Comparison of ENCODE assay signal across 18 cellular contexts in the genomic region with DNA sequence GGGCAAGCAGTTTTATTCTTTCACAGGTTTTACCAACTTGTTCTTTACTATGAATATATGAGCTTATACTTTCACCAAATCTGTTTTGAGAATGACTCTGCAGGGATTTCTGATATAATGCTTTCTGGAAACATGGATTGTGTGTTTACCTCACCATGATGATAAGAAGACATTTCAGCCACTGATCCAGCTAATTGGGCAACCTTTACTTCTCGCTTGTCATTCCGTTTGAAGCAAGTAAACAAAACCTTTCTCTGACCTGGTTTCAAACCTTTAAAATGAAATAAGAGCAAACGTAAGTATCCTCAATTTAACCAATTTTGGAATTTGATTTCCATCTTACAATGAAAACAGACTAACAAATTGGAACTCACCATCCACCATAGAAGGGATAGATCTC. TPM values are rescaled to one million over a fixed set of nuclear protein-coding genes. Genes with fewer than 3 reads are reported as not detected.
DNase-seq lines count a peak whose midpoint lies in the region; ATAC-seq, FAIRE-seq and TF ChIP-seq lines count a peak whose summit lies in the region.
"Had no signal": no experiment of that assay in that cellular context is flagged by ENCODE, and none has a peak within 500 bp of the region (broad histone marks: within the 10 kb centered on the region; RNA-seq: fewer than 3 reads in every experiment).

No MANE protein-coding gene starts in this region.

- H3K27me3 ChIP-seq in liver (ENCODE audit: control insufficient read depth in 4 of 4, insufficient read depth in 4 of 4, low read length in 3 of 4) (no peaks in the 10 kb centered on the region), HepG2 (ENCODE audit: control insufficient read depth in 1 of 2, insufficient read depth in 2 of 2, low read length in 2 of 2) (no peaks in the 10 kb centered on the region), Loucy (ENCODE audit: insufficient read depth, low read length, poor library complexity, severe bottlenecking) (no peaks in the 10 kb centered on the region), hepatocyte (no peaks in the 10 kb centered on the region), adrenal gland (no peaks in the 10 kb centered on the region)
- H3K27me3 ChIP-seq in naive thymus-derived CD4-positive, alpha-beta T cell (ENCODE audit: control insufficient read depth in 2 of 2, insufficient read depth in 2 of 2, low read length in 2 of 2), result no peaks in the 10 kb centered on the region

- H3K4me2 ChIP-seq in HepG2 (ENCODE audit: low read depth, low read length), result no peak overlapping the region
- peak overlapping the region; percentile 0 for H3K4me2 ChIP-seq in Loucy (ENCODE audit: low read depth, low read length, poor library complexity, severe bottlenecking)
- no peak overlapping the region for H3K4me2 ChIP-seq in hepatocyte

- intact Hi-C loops in HepG2 (cut with micrococcal nuclease; ENCODE audit: unreplicated experiment) (no loop called here), adrenal gland (cut with DNase I) (no loop called here)
- intact Hi-C loops in naive thymus-derived CD4-positive, alpha-beta T cell (cut with micrococcal nuclease), result loop anchor here in 1 of 2 donors (5.0 kb wide), 1 partner anchor 38 kb away; the partner anchor contains the start of gene IGFBP4

- FAIRE-seq in HepG2 (lab: Jason Lieb, UNC), result no peak
- FAIRE-seq: GM19239 had no signal

- no TSS peak for BruUV-seq in HepG2 (replicated peaks; lab: Mats Ljungman, UMichigan)

- TF ChIP-seq RAD21 in liver (IDR thresholded peaks at IDR 0.05) (peak in 1 of 2 donors; percentile 14), HepG2 (CRISPR knock-in tag; IDR thresholded peaks at IDR 0.05) (no peak)

- peaks cover 7 to 39% (median 23%) of the 10 kb centered on the region in 7 donors for H3K4me1 Mint-ChIP-seq in naive thymus-derived CD4-positive, alpha-beta T cell
- H3K4me1 Mint-ChIP-seq: H9 had no signal

- no peak overlapping the region for H3K4me3 ChIP-seq in liver (ENCODE audit: low read depth in 1 of 3, low read length in 3 of 3)
- H3K4me3 ChIP-seq in HepG2 (replicated peaks in 1 of 3; ENCODE audit: insufficient read depth in 1 of 3, low read depth in 2 of 3, low read length in 3 of 3), result no peak overlapping the region
- no peak overlapping the region for H3K4me3 ChIP-seq in Loucy (ENCODE audit: low read length, poor library complexity, severe bottlenecking)
- no peak overlapping the region for H3K4me3 ChIP-seq in hepatocyte
- H3K4me3 ChIP-seq in adrenal gland, result no peak overlapping the region
- H3K4me3 ChIP-seq in naive thymus-derived CD4-positive, alpha-beta T cell (ENCODE audit: low read length), result no peak overlapping the region

- TF ChIP-seq POLR2A in HepG2 (IDR thresholded peaks at IDR 0.05; ENCODE audit: insufficient read depth in 1 of 2, low read depth in 2 of 2, low read length in 2 of 2) (no peak), adrenal gland (IDR thresholded peaks at IDR 0.05) (no peak)

- in situ Hi-C loops in HepG2 (cut with HindIII; ENCODE audit: extremely low pct_ligation_motif_present, low pct_unique_long_range_greater_than_20kb), result no loop called here

- TF ChIP-seq CTCF in liver (IDR thresholded peaks at IDR 0.05; ENCODE audit: low read depth, low read length, missing input control), result no peak
- no peak for TF ChIP-seq CTCF in HepG2 (CRISPR knock-in tag; IDR thresholded peaks at IDR 0.05)
- TF ChIP-seq CTCF in Loucy (conservative IDR thresholded peaks at IDR 0.05; ENCODE audit: low read length), result no peak
- no peak for TF ChIP-seq CTCF in hepatocyte (IDR thresholded peaks at IDR 0.05; ENCODE audit: poor library complexity)
- TF ChIP-seq CTCF in adrenal gland (IDR thresholded peaks at IDR 0.05), result no peak

- H3K27ac ChIP-seq in liver (ENCODE audit: low read depth in 1 of 2, low read length in 2 of 2), result no peak overlapping the region
- H3K27ac ChIP-seq in HepG2 (ENCODE audit: extremely low read length, insufficient read depth, low read length), result no peak overlapping the region
- no peak overlapping the region for H3K27ac ChIP-seq in hepatocyte
- no peak overlapping the region for H3K27ac ChIP-seq in adrenal gland
- no peak overlapping the region for H3K27ac ChIP-seq in naive thymus-derived CD4-positive, alpha-beta T cell (ENCODE audit: low read depth, low read length)
- H3K27ac ChIP-seq: RWPE1 had no signal

- H3K79me2 ChIP-seq in HepG2 (ENCODE audit: insufficient read depth, low read length) (peaks cover 3% of the 10 kb centered on the region), Loucy (ENCODE audit: insufficient read depth, low read length) (peaks cover 68% of the 10 kb centered on the region), hepatocyte (no peaks in the 10 kb centered on the region)

- H3K9me2 ChIP-seq in Loucy (replicated peaks; ENCODE audit: low read depth, low read length) (no peaks in the 10 kb centered on the region), hepatocyte (replicated peaks; ENCODE audit: insufficient read depth) (no peaks in the 10 kb centered on the region)

- no peak for DNase-seq in HepG2 (ENCODE audit: low spot score)
- DNase-seq in hepatocyte (ENCODE audit: low spot score), result no peak
- DNase-seq in adrenal gland, result no peak
- DNase-seq in naive thymus-derived CD4-positive, alpha-beta T cell, result no peak
- DNase-seq: ACHN, AML-193, H9, NCI-H1417 treated with DMSO at 0.1 percent for 48 hours, NCI-H1930, NCI-H446, NCI-H748 treated with DMSO at 0.1 percent for 48 hours had no signal

- H3K9me3 Mint-ChIP-seq in naive thymus-derived CD4-positive, alpha-beta T cell, result no peaks in the 10 kb centered on the region
- H3K9me3 Mint-ChIP-seq: H9 had no signal

- H3K4me3 Mint-ChIP-seq in naive thymus-derived CD4-positive, alpha-beta T cell, result peak overlapping the region in 1 of 10 donors; percentile 16
- H3K4me3 Mint-ChIP-seq: H9 had no signal

- peaks cover 4% of the 10 kb centered on the region; the same call in 1 of the 2 replicates for H3F3A ChIP-seq in Loucy (ENCODE audit: low read depth)

- H4K20me1 ChIP-seq in HepG2 (ENCODE audit: insufficient read depth, low read length) (no peaks in the 10 kb centered on the region; the same call in 1 of the 2 replicates), Loucy (ENCODE audit: insufficient read depth, low read length, poor library complexity, severe bottlenecking) (peaks cover 41% of the 10 kb centered on the region), hepatocyte (ENCODE audit: insufficient read depth, poor library complexity, severe bottlenecking) (no peaks in the 10 kb centered on the region)

- H3K9ac ChIP-seq in liver (ENCODE audit: low read depth in 1 of 2, low read length in 2 of 2) (no peak overlapping the region), HepG2 (ENCODE audit: insufficient read depth, low read depth, low read length) (no peak overlapping the region), Loucy (ENCODE audit: low read depth, low read length, poor library complexity, severe bottlenecking) (no peak overlapping the region)

- peaks cover 0 to 33% (median 0%) of the 10 kb centered on the region in 5 donors for H3K36me3 Mint-ChIP-seq in naive thymus-derived CD4-positive, alpha-beta T cell

- no peaks in the 10 kb centered on the region for H3K27me3 Mint-ChIP-seq in naive thymus-derived CD4-positive, alpha-beta T cell

- ATAC-seq in HepG2 (no peak), HG03565 (IDR thresholded peaks at IDR 0.05; ENCODE audit: unreplicated experiment) (no peak)
- ATAC-seq in naive thymus-derived CD4-positive, alpha-beta T cell, result no peak

- CTCF ChIA-PET in HepG2 (lab: Yijun Ruan, JAX; ENCODE audit: low intra/inter-chr PET ratio, low total read pairs), result no interaction called here
- CTCF ChIA-PET in naive thymus-derived CD4-positive, alpha-beta T cell (lab: Charles Lee), result interaction anchor here (1.1 to 2.5 kb wide), 2 partner anchors 13 to 128 kb away, joined by 5 to 8 read pairs; no protein-coding TSS in a partner anchor

- H3K4me1 ChIP-seq in liver (ENCODE audit: control insufficient read depth in 4 of 4, insufficient read depth in 4 of 4, low read length in 3 of 4), result peaks cover 0 to 8% (median 4%) of the 10 kb centered on the region in 4 donors
- H3K4me1 ChIP-seq in HepG2 (ENCODE audit: insufficient read depth, low read length), result no peaks in the 10 kb centered on the region
- peaks cover 6% of the 10 kb centered on the region for H3K4me1 ChIP-seq in Loucy (ENCODE audit: insufficient read depth, low read length, poor library complexity, severe bottlenecking)
- no peaks in the 10 kb centered on the region for H3K4me1 ChIP-seq in hepatocyte (ENCODE audit: insufficient read depth)
- no peaks in the 10 kb centered on the region for H3K4me1 ChIP-seq in adrenal gland (replicated peaks in 1 of 2)
- H3K4me1 ChIP-seq in naive thymus-derived CD4-positive, alpha-beta T cell (ENCODE audit: control insufficient read depth in 2 of 2, insufficient read depth in 2 of 2, low read length in 2 of 2), result no peaks in the 10 kb centered on the region

- POLR2A ChIA-PET in HepG2 (lab: Yijun Ruan, JAX), result no interaction called here
- POLR2A ChIA-PET in naive thymus-derived CD4-positive, alpha-beta T cell (lab: Charles Lee), result interaction anchor here (0.6 kb wide), 1 partner anchor 129 kb away, joined by 4 read pairs; no protein-coding TSS in a partner anchor

- WGBS in liver, result 44% methylated on average over 3 of the region's 3 CpGs
- WGBS in HepG2 (ENCODE audit: low lambda C conversion rate), result 95% methylated on average over 3 of the region's 3 CpGs
- 79% methylated on average over 3 of the region's 3 CpGs for WGBS in hepatocyte (ENCODE audit: low lambda C conversion rate, missing lambda C conversion rate)
- 83 to 90% (median 88%) methylated on average over 3 of the region's 3 CpGs for WGBS in adrenal gland, 4 donors

- H2AFZ ChIP-seq in HepG2 (ENCODE audit: low read length), result no peak overlapping the region
- no peak overlapping the region for H2AFZ ChIP-seq in Loucy (ENCODE audit: low read length)
- peak overlapping the region; percentile 28 for H2AFZ ChIP-seq in hepatocyte

- H3K9me3 ChIP-seq in liver (ENCODE audit: control insufficient read depth in 4 of 4, low read length in 3 of 4) (no peaks in the 10 kb centered on the region), HepG2 (ENCODE audit: low read length) (no peaks in the 10 kb centered on the region), Loucy (ENCODE audit: insufficient read depth, low read depth, low read length) (no peaks in the 10 kb centered on the region), hepatocyte (ENCODE audit: low read depth) (no peaks in the 10 kb centered on the region), adrenal gland (replicated peaks in 1 of 3) (no peaks in the 10 kb centered on the region)
- H3K9me3 ChIP-seq in naive thymus-derived CD4-positive, alpha-beta T cell (ENCODE audit: control insufficient read depth in 2 of 3, low read length in 3 of 3), result no peaks in the 10 kb centered on the region

- H3K36me3 ChIP-seq in liver (ENCODE audit: control insufficient read depth in 4 of 4, insufficient read depth in 3 of 4, low read depth in 1 of 4, low read length in 3 of 4), result no peaks in the 10 kb centered on the region
- peaks cover 22 to 90% of the 10 kb centered on the region in 2 experiments for H3K36me3 ChIP-seq in HepG2 (replicated peaks in 1 of 2; ENCODE audit: control insufficient read depth in 1 of 2, insufficient read depth in 2 of 2, low read length in 2 of 2)
- H3K36me3 ChIP-seq in Loucy (ENCODE audit: insufficient read depth, low read length), result peaks cover 93% of the 10 kb centered on the region
- H3K36me3 ChIP-seq in hepatocyte (replicated peaks; ENCODE audit: insufficient read depth, low read depth), result no peaks in the 10 kb centered on the region
- H3K36me3 ChIP-seq in adrenal gland (replicated peaks in 1 of 2), result no peaks in the 10 kb centered on the region
- no peaks in the 10 kb centered on the region for H3K36me3 ChIP-seq in naive thymus-derived CD4-positive, alpha-beta T cell (ENCODE audit: control insufficient read depth in 2 of 3, insufficient read depth in 3 of 3, low read length in 3 of 3)

- TF ChIP-seq EP300 in HepG2 (IDR thresholded peaks at IDR 0.05; ENCODE audit: low read depth in 2 of 2, low read length in 2 of 2) (no peak), HepG2 (CRISPR knock-in tag; IDR thresholded peaks at IDR 0.05; ENCODE audit: borderline replicate concordance) (no peak)

- H3K27ac Mint-ChIP-seq in naive thymus-derived CD4-positive, alpha-beta T cell, result peak overlapping the region in 1 of 9 donors; percentile 5

RNA-seq across cellular contexts. Expression of gene TOP2A, which starts 13.7 kb away (rescaled TPM):
- total RNA-seq in liver (100 to 1,000 TPM in 1 of 2 donors, under 1 TPM in 1; 0.08 to 102 TPM), HepG2 (2016; rRNA removed; fragmentation: Illumina TruSeq; extraction: Trizol) (327 and 614 TPM in 2 replicates), hepatocyte (36.9 and 37.4 TPM in 2 replicates), adrenal gland (1 to 10 TPM; 1.9 to 6.2 (median 3.9) TPM)
- polyA plus RNA-seq in liver (1 to 10 TPM; 1.9 to 5.2 TPM), HepG2 (2011; rRNA removed) (52.7 and 108 TPM in 2 replicates), hepatocyte (19.3 and 21.3 TPM in 2 replicates), adrenal gland (1 to 10 TPM in 2 of 3 donors, under 1 TPM in 1; 0.32 to 3.9 (median 1.2) TPM)
- 35.7 and 38.5 TPM in 2 replicates for total RNA-seq in HepG2 (2016; cell fraction: cytosol; rRNA removed; fragmentation: Illumina TruSeq; extraction: Trizol; ENCODE audit: low read depth)
- total RNA-seq in HepG2 (2016; cell fraction: insoluble cytoplasmic fraction; rRNA removed; fragmentation: Illumina TruSeq; extraction: Trizol), result 330 and 598 TPM in 2 replicates
- total RNA-seq in HepG2 (2016; cell fraction: membrane; rRNA removed; fragmentation: Illumina TruSeq; extraction: Trizol), result 112 and 128 TPM in 2 replicates
- 262 and 265 TPM in 2 replicates for total RNA-seq in HepG2 (2016; cell fraction: nucleus; rRNA removed; fragmentation: Illumina TruSeq; extraction: Trizol)
- polyA plus RNA-seq in HepG2 (2011; cell fraction: cytosol; rRNA removed), result 35.8 and 39.5 TPM in 2 replicates
- polyA plus RNA-seq in HepG2 (2011; cell fraction: nucleus; rRNA removed), result 38.5 and 46.3 TPM in 2 replicates
- polyA plus RNA-seq in HepG2 (2012), result 78.9 and 178 TPM in 2 replicates
- polyA plus RNA-seq in HepG2 (2016; cell fraction: cytosol; fragmentation: Illumina TruSeq; extraction: Trizol; ENCODE audit: low read depth), result 13.7 and 16.7 TPM in 2 replicates
- polyA plus RNA-seq in HepG2 (2016; cell fraction: insoluble cytoplasmic fraction; fragmentation: Illumina TruSeq; extraction: Trizol; ENCODE audit: low read depth), result 406 and 447 TPM in 2 replicates
- 56.7 and 60.4 TPM in 2 replicates for polyA plus RNA-seq in HepG2 (2016; cell fraction: membrane; fragmentation: Illumina TruSeq; extraction: Trizol; ENCODE audit: low read depth)
- 324 and 347 TPM in 2 replicates for polyA plus RNA-seq in HepG2 (2016; cell fraction: nucleus; fragmentation: Illumina TruSeq; extraction: Trizol; ENCODE audit: insufficient read depth, low read depth)
- polyA minus RNA-seq in HepG2 (2011; rRNA and poly(A)+ RNA removed; ENCODE audit: low replicate concordance), result 29.3 and 72.8 TPM in 2 replicates
- 58.4 and 82.8 TPM in 2 replicates for polyA minus RNA-seq in HepG2 (2011; cell fraction: cytosol; rRNA and poly(A)+ RNA removed)
- polyA minus RNA-seq in HepG2 (2011; cell fraction: nucleus; rRNA and poly(A)+ RNA removed), result 83.2 and 96.0 TPM in 2 replicates
- 100 to 1,000 TPM in 1 of 5 experiments, 1 to 10 TPM in 3, under 1 TPM in 1; 0.54 to 273 (median 1.2) TPM for total RNA-seq in naive thymus-derived CD4-positive, alpha-beta T cell
- polyA plus RNA-seq in naive thymus-derived CD4-positive, alpha-beta T cell, result not detected

RNA-seq across cellular contexts. Expression of gene IGFBP4, which starts 39.2 kb away (rescaled TPM):
- total RNA-seq in liver (100 to 1,000 TPM in 1 of 2 donors, 10 to 100 TPM in 1; 74.1 to 297 TPM), HepG2 (2016; rRNA removed; fragmentation: Illumina TruSeq; extraction: Trizol) (4.1 and 4.9 TPM in 2 replicates), hepatocyte (44.9 and 48.2 TPM in 2 replicates), adrenal gland (100 to 1,000 TPM; 185 to 458 (median 280) TPM)
- polyA plus RNA-seq in liver (100 to 1,000 TPM; 179 to 649 TPM), HepG2 (2011; rRNA removed) (43.6 and 49.0 TPM in 2 replicates), hepatocyte (149 and 183 TPM in 2 replicates), adrenal gland (100 to 1,000 TPM; 126 to 335 (median 276) TPM)
- total RNA-seq in HepG2 (2016; cell fraction: cytosol; rRNA removed; fragmentation: Illumina TruSeq; extraction: Trizol; ENCODE audit: low read depth), result 3.4 and 4.0 TPM in 2 replicates
- total RNA-seq in HepG2 (2016; cell fraction: insoluble cytoplasmic fraction; rRNA removed; fragmentation: Illumina TruSeq; extraction: Trizol), result 3.5 and 4.8 TPM in 2 replicates
- 10.9 and 13.2 TPM in 2 replicates for total RNA-seq in HepG2 (2016; cell fraction: membrane; rRNA removed; fragmentation: Illumina TruSeq; extraction: Trizol)
- total RNA-seq in HepG2 (2016; cell fraction: nucleus; rRNA removed; fragmentation: Illumina TruSeq; extraction: Trizol), result 10.1 and 10.9 TPM in 2 replicates
- 42.1 and 55.6 TPM in 2 replicates for polyA plus RNA-seq in HepG2 (2011; cell fraction: cytosol; rRNA removed)
- 26.0 and 26.1 TPM in 2 replicates for polyA plus RNA-seq in HepG2 (2011; cell fraction: nucleus; rRNA removed)
- 23.1 and 40.9 TPM in 2 replicates for polyA plus RNA-seq in HepG2 (2012)
- polyA plus RNA-seq in HepG2 (2016; cell fraction: cytosol; fragmentation: Illumina TruSeq; extraction: Trizol; ENCODE audit: low read depth), result 11.4 and 15.1 TPM in 2 replicates
- polyA plus RNA-seq in HepG2 (2016; cell fraction: insoluble cytoplasmic fraction; fragmentation: Illumina TruSeq; extraction: Trizol; ENCODE audit: low read depth), result 10.4 and 12.4 TPM in 2 replicates
- polyA plus RNA-seq in HepG2 (2016; cell fraction: membrane; fragmentation: Illumina TruSeq; extraction: Trizol; ENCODE audit: low read depth), result 18.8 and 25.1 TPM in 2 replicates
- 24.8 and 29.0 TPM in 2 replicates for polyA plus RNA-seq in HepG2 (2016; cell fraction: nucleus; fragmentation: Illumina TruSeq; extraction: Trizol; ENCODE audit: insufficient read depth, low read depth)
- polyA minus RNA-seq in HepG2 (2011; rRNA and poly(A)+ RNA removed; ENCODE audit: low replicate concordance), result 0.19 and 99.5 TPM in 2 replicates
- 36.8 and 40.1 TPM in 2 replicates for polyA minus RNA-seq in HepG2 (2011; cell fraction: cytosol; rRNA and poly(A)+ RNA removed)
- polyA minus RNA-seq in HepG2 (2011; cell fraction: nucleus; rRNA and poly(A)+ RNA removed), result 12.3 and 12.9 TPM in 2 replicates
- 100 to 1,000 TPM in 1 of 5 experiments, 1 to 10 TPM in 4; 1.5 to 116 (median 1.9) TPM for total RNA-seq in naive thymus-derived CD4-positive, alpha-beta T cell
- polyA plus RNA-seq in naive thymus-derived CD4-positive, alpha-beta T cell, result 1 to 10 TPM in 1 of 2 donors, under 1 TPM in 1; 0.45 to 1.0 TPM

RNA-seq across cellular contexts. Expression of gene GJD3, which starts 39.5 kb away (rescaled TPM):
- total RNA-seq in liver, result under 1 TPM; 0.47 to 0.59 TPM
- polyA plus RNA-seq in liver, result under 1 TPM in 1 of 2 donors, not detected in 1; 0.48 TPM
- total RNA-seq in HepG2 (2016; rRNA removed; fragmentation: Illumina TruSeq; extraction: Trizol), result not detected in 2 replicates
- not detected in 2 replicates for total RNA-seq in HepG2 (2016; cell fraction: cytosol; rRNA removed; fragmentation: Illumina TruSeq; extraction: Trizol; ENCODE audit: low read depth)
- not detected in 2 replicates for total RNA-seq in HepG2 (2016; cell fraction: insoluble cytoplasmic fraction; rRNA removed; fragmentation: Illumina TruSeq; extraction: Trizol)
- not detected in 2 replicates for total RNA-seq in HepG2 (2016; cell fraction: membrane; rRNA removed; fragmentation: Illumina TruSeq; extraction: Trizol)
- total RNA-seq in HepG2 (2016; cell fraction: nucleus; rRNA removed; fragmentation: Illumina TruSeq; extraction: Trizol), result not detected in 2 replicates
- polyA plus RNA-seq in HepG2 (2011; rRNA removed), result not detected in 2 replicates
- not detected in 2 replicates for polyA plus RNA-seq in HepG2 (2011; cell fraction: cytosol; rRNA removed)
- not detected in 2 replicates for polyA plus RNA-seq in HepG2 (2011; cell fraction: nucleus; rRNA removed)
- not detected in 2 replicates for polyA plus RNA-seq in HepG2 (2012)
- polyA plus RNA-seq in HepG2 (2016; cell fraction: cytosol; fragmentation: Illumina TruSeq; extraction: Trizol; ENCODE audit: low read depth), result not detected in 2 replicates
- polyA plus RNA-seq in HepG2 (2016; cell fraction: insoluble cytoplasmic fraction; fragmentation: Illumina TruSeq; extraction: Trizol; ENCODE audit: low read depth), result not detected in 2 replicates
- not detected in 2 replicates for polyA plus RNA-seq in HepG2 (2016; cell fraction: membrane; fragmentation: Illumina TruSeq; extraction: Trizol; ENCODE audit: low read depth)
- not detected in 2 replicates for polyA plus RNA-seq in HepG2 (2016; cell fraction: nucleus; fragmentation: Illumina TruSeq; extraction: Trizol; ENCODE audit: insufficient read depth, low read depth)
- not detected in 2 replicates for polyA minus RNA-seq in HepG2 (2011; rRNA and poly(A)+ RNA removed; ENCODE audit: low replicate concordance)
- not detected in 2 replicates for polyA minus RNA-seq in HepG2 (2011; cell fraction: cytosol; rRNA and poly(A)+ RNA removed)
- not detected in 2 replicates for polyA minus RNA-seq in HepG2 (2011; cell fraction: nucleus; rRNA and poly(A)+ RNA removed)
- total RNA-seq in hepatocyte, result 0.47 TPM in 1 of 2 replicates, not detected in the other
- polyA plus RNA-seq in hepatocyte, result 3.3 and 3.8 TPM in 2 replicates
- total RNA-seq in adrenal gland, result 1 to 10 TPM; 1.3 to 8.7 (median 1.9) TPM
- not detected for polyA plus RNA-seq in adrenal gland
- under 1 TPM in 1 of 5 experiments, not detected in 4; 0.27 TPM for total RNA-seq in naive thymus-derived CD4-positive, alpha-beta T cell
- polyA plus RNA-seq in naive thymus-derived CD4-positive, alpha-beta T cell, result not detected
- total RNA-seq: H9, HT1080, LHCN-M2 had no signal
